2 cellular contexts compared by ENCODE assay signal in genomic region chr17:29344201-29344856, GRCh38.
TF ChIP-seq lines count a peak whose summit lies in the region.

No MANE protein-coding gene starts in this region.

TF ChIP-seq in SK-N-SH treated with all-trans-retinoic acid at 6 μM for 48 hours, 23 proteins besides CTCF, POLR2A, EP300 and RAD21:
- no peak for TF ChIP-seq PATZ1 (CRISPR knock-in tag; IDR thresholded peaks at IDR 0.05; ENCODE audit: borderline replicate concordance)
- TF ChIP-seq ZFP3 (CRISPR knock-in tag; IDR thresholded peaks at IDR 0.05) = peak; percentile 55; the same call in 1 of the 2 replicates
- 0 out of 2 replicates have a peak, but pooled peaks have one; percentile 46 for TF ChIP-seq RARB (CRISPR knock-in tag; IDR thresholded peaks at IDR 0.05)
- TF ChIP-seq ISL1 (CRISPR knock-in tag; IDR thresholded peaks at IDR 0.05) = peak; percentile 45
- TF ChIP-seq CSDC2 (CRISPR knock-in tag; IDR thresholded peaks at IDR 0.05) = peak; percentile 98
- peak; percentile 72; the same call in 1 of the 2 replicates for TF ChIP-seq SNAI2 (CRISPR knock-in tag; IDR thresholded peaks at IDR 0.05)

TF ChIP-seq in SK-N-SH, 30 proteins besides CTCF, POLR2A, EP300 and RAD21 (continued from another document):
- TF ChIP-seq ZBTB33 (IDR thresholded peaks at IDR 0.05; ENCODE audit: borderline replicate concordance, low read depth) (no peak), IRF3 (IDR thresholded peaks at IDR 0.05; ENCODE audit: low read depth, low read length) (no peak), GABPA (IDR thresholded peaks at IDR 0.05; ENCODE audit: low read depth) (no peak), JUND (IDR thresholded peaks at IDR 0.05) (no peak), REST (IDR thresholded peaks at IDR 0.05; ENCODE audit: low read depth, low read length) (no peak), RFX5 (IDR thresholded peaks at IDR 0.05; ENCODE audit: low read length) (no peak), PBX3 (IDR thresholded peaks at IDR 0.05) (no peak), ELF1 (IDR thresholded peaks at IDR 0.05) (no peak), TCF12 (IDR thresholded peaks at IDR 0.05) (no peak)
TF ChIP-seq in SK-N-SH: peak in this region for 0.
